28 cellular contexts compared by ENCODE assay signal in the genomic region with DNA sequence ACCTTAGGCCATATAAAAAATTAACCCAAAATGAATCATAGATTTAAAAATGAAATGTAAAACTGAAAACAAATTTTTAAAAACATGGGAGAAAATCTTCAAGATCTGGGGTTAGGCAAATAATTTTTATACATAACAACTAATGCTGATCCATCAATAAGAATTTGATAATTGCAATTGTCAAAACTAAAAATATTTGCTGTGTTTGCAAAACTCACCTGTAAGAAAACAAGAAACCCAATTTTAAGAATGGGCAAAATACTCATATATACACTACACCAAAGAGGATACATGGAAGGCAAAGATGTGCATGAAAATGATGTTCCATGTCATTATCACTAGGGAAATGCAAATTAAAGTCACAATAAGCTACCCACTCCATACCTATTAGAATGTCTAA.
"Had no signal": no experiment of that assay in that cellular context is flagged by ENCODE, and none has a peak within 500 bp of the region (broad histone marks: within the 10 kb centered on the region; RNA-seq: fewer than 3 reads in every experiment).

No MANE protein-coding gene starts in this region.

- ATAC-seq: effector memory CD8-positive, alpha-beta T cell; esophagus mucosa; foreskin keratinocyte; gastrocnemius medialis; gastroesophageal sphincter; heart left ventricle; heart right ventricle had no signal

- H3K9me3 ChIP-seq: colonic mucosa, esophagus muscularis mucosa, esophagus squamous epithelium, gastrocnemius medialis, gastroesophageal sphincter had no signal

- H3K36me3 ChIP-seq: colonic mucosa, esophagus muscularis mucosa, esophagus squamous epithelium, gastrocnemius medialis, gastroesophageal sphincter, heart left ventricle, heart right ventricle had no signal

- FAIRE-seq: colon, endometrium, endothelial cell of umbilical vein, frontal cortex had no signal

- H3K4me1 ChIP-seq: colonic mucosa, esophagus muscularis mucosa, esophagus squamous epithelium, foreskin keratinocyte, gastrocnemius medialis, gastroesophageal sphincter, heart left ventricle, heart right ventricle had no signal

- H3K27ac ChIP-seq: colonic mucosa, coronary artery, dorsolateral prefrontal cortex, epithelial cell of prostate, esophagus muscularis mucosa, esophagus squamous epithelium, foreskin keratinocyte, gastrocnemius medialis, gastroesophageal sphincter, heart left ventricle, heart right ventricle had no signal

- H3K27me3 ChIP-seq: colonic mucosa, esophagus muscularis mucosa, esophagus squamous epithelium, foreskin keratinocyte, gastrocnemius medialis, gastroesophageal sphincter, heart left ventricle, heart right ventricle had no signal

- H3K4me3 ChIP-seq: colonic mucosa, coronary artery, dorsolateral prefrontal cortex, esophagus muscularis mucosa, esophagus squamous epithelium, gastrocnemius medialis, gastroesophageal sphincter, heart left ventricle, heart right ventricle had no signal

- DNase-seq: colonic mucosa; cortex of kidney; dermis blood vessel endothelial cell; dorsolateral prefrontal cortex; effector CD4-positive, alpha-beta T cell; effector CD8-positive, alpha-beta T cell; effector memory CD4-positive, alpha-beta T cell; effector memory CD8-positive, alpha-beta T cell; endodermal cell; erythroblast; esophagus squamous epithelium; foreskin fibroblast; foreskin keratinocyte; foreskin melanocyte; gastrocnemius medialis; glutamatergic neuron; head of caudate nucleus; heart left ventricle; heart right ventricle had no signal
